1 cellular context compared by ENCODE assay signal in genomic region chr2:216023055-216023648, GRCh38.
TF ChIP-seq lines count a peak whose summit lies in the region.

No MANE protein-coding gene starts in this region.

TF ChIP-seq in GM23338, 12 proteins besides CTCF, POLR2A, EP300 and RAD21:
- TF ChIP-seq EZH2phosphoT487 (IDR thresholded peaks at IDR 0.05; ENCODE audit: unreplicated experiment) = no peak
- TF ChIP-seq CREB1 (CRISPR knock-in tag; IDR thresholded peaks at IDR 0.05; ENCODE audit: low read depth) = no peak
- TF ChIP-seq POLR2AphosphoS5 (IDR thresholded peaks at IDR 0.05; ENCODE audit: low read depth) = no peak
- TF ChIP-seq ZNF462 (CRISPR knock-in tag; IDR thresholded peaks at IDR 0.05) = no peak
- no peak for TF ChIP-seq ZNF331 (CRISPR knock-in tag; IDR thresholded peaks at IDR 0.05; ENCODE audit: low read depth)
- TF ChIP-seq STAT1 (IDR thresholded peaks at IDR 0.05; ENCODE audit: unreplicated experiment) = no peak
- TF ChIP-seq, protein P1, sequence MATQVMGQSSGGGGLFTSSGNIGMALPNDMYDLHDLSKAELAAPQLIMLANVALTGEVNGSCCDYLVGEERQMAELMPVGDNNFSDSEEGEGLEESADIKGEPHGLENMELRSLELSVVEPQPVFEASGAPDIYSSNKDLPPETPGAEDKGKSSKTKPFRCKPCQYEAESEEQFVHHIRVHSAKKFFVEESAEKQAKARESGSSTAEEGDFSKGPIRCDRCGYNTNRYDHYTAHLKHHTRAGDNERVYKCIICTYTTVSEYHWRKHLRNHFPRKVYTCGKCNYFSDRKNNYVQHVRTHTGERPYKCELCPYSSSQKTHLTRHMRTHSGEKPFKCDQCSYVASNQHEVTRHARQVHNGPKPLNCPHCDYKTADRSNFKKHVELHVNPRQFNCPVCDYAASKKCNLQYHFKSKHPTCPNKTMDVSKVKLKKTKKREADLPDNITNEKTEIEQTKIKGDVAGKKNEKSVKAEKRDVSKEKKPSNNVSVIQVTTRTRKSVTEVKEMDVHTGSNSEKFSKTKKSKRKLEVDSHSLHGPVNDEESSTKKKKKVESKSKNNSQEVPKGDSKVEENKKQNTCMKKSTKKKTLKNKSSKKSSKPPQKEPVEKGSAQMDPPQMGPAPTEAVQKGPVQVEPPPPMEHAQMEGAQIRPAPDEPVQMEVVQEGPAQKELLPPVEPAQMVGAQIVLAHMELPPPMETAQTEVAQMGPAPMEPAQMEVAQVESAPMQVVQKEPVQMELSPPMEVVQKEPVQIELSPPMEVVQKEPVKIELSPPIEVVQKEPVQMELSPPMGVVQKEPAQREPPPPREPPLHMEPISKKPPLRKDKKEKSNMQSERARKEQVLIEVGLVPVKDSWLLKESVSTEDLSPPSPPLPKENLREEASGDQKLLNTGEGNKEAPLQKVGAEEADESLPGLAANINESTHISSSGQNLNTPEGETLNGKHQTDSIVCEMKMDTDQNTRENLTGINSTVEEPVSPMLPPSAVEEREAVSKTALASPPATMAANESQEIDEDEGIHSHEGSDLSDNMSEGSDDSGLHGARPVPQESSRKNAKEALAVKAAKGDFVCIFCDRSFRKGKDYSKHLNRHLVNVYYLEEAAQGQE (IDR thresholded peaks at IDR 0.05; ENCODE audit: unreplicated experiment) = no peak
- TF ChIP-seq, protein P2, sequence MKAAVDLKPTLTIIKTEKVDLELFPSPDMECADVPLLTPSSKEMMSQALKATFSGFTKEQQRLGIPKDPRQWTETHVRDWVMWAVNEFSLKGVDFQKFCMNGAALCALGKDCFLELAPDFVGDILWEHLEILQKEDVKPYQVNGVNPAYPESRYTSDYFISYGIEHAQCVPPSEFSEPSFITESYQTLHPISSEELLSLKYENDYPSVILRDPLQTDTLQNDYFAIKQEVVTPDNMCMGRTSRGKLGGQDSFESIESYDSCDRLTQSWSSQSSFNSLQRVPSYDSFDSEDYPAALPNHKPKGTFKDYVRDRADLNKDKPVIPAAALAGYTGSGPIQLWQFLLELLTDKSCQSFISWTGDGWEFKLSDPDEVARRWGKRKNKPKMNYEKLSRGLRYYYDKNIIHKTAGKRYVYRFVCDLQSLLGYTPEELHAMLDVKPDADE (IDR thresholded peaks at IDR 0.05) = no peak
- no peak for TF ChIP-seq ZNF114 (CRISPR knock-in tag; IDR thresholded peaks at IDR 0.05)
- TF ChIP-seq NANOG (IDR thresholded peaks at IDR 0.05; ENCODE audit: borderline replicate concordance) = no peak
- TF ChIP-seq JUNB (IDR thresholded peaks at IDR 0.05; ENCODE audit: unreplicated experiment) = no peak
- no peak for TF ChIP-seq EZH2 (IDR thresholded peaks at IDR 0.05; ENCODE audit: low read depth, unreplicated experiment)
